Comparison of ENCODE assay signal across 9 cellular contexts in genomic region chr5:131528682-131529081, GRCh38.
A peak's percentile ranks its signal among the peaks of the same experiment; 100 is the strongest.
DNase-seq lines count a peak whose midpoint lies in the region; ATAC-seq, FAIRE-seq and TF ChIP-seq lines count a peak whose summit lies in the region.
"Had no signal": no experiment of that assay in that cellular context is flagged by ENCODE, and none has a peak within 500 bp of the region (broad histone marks: within the 10 kb centered on the region; RNA-seq: fewer than 3 reads in every experiment).

No MANE protein-coding gene starts in this region.

- H3K27me3 ChIP-seq in CD8-positive, alpha-beta memory T cell (ENCODE audit: insufficient read depth, low read length, poor library complexity, severe bottlenecking): no peaks in the 10 kb centered on the region
- no peaks in the 10 kb centered on the region for H3K27me3 ChIP-seq in K562 (ENCODE audit: control insufficient read depth in 2 of 2, insufficient read depth in 2 of 2, low read length in 2 of 2)
- H3K27me3 ChIP-seq in sigmoid colon: no peaks in the 10 kb centered on the region

- no peak overlapping the region for H2AFZ ChIP-seq in K562 (ENCODE audit: low read depth, low read length)

- H3K4me3 Mint-ChIP-seq in CD8-positive, alpha-beta memory T cell: peak overlapping the region in 6 of 7 donors; percentile 15 to 61 (median 28)

- CTCF ChIA-PET in CD8-positive, alpha-beta memory T cell (lab: Charles Lee): interaction anchor here (0.6 to 1.2 kb wide), 2 partner anchors 13 to 532 kb away, joined by 4 read pairs; no protein-coding TSS in a partner anchor
- CTCF ChIA-PET in K562 (lab: Yijun Ruan, JAX; ENCODE audit: low intra/inter-chr PET ratio): no interaction called here

- ATAC-seq in GM19395 (IDR thresholded peaks at IDR 0.05; ENCODE audit: unreplicated experiment): peak; percentile 60
- peak; percentile 66 for ATAC-seq in HG03460 (IDR thresholded peaks at IDR 0.05; ENCODE audit: unreplicated experiment)
- peak; percentile 85 for ATAC-seq in K562
- no peak for ATAC-seq in HG02642 (IDR thresholded peaks at IDR 0.05; ENCODE audit: poor library complexity, unreplicated experiment)
- ATAC-seq: esophagus mucosa had no signal

- no peak for TF ChIP-seq RAD21 in K562 (CRISPR knock-in tag; conservative IDR thresholded peaks at IDR 0.05 in 1 of 2, IDR thresholded peaks at IDR 0.05 in 1 of 2)

- TF ChIP-seq EP300 in K562 (IDR thresholded peaks at IDR 0.05; ENCODE audit: low read length) (peak; percentile 18; the same call in 1 of the 2 replicates), sigmoid colon (IDR thresholded peaks at IDR 0.05) (no peak)

- H3K4me1 Mint-ChIP-seq in CD8-positive, alpha-beta memory T cell: peaks cover 73 to 80% (median 75%) of the 10 kb centered on the region in 3 donors

- peak; percentile 78 for FAIRE-seq in K562 (lab: Jason Lieb, UNC)

- no peak overlapping the region for H3K4me2 ChIP-seq in K562 (ENCODE audit: insufficient read depth, low read length)

- no peaks in the 10 kb centered on the region for H3K9me3 Mint-ChIP-seq in CD8-positive, alpha-beta memory T cell

- H3K4me3 ChIP-seq in CD8-positive, alpha-beta memory T cell (ENCODE audit: low read length): no peak overlapping the region
- H3K4me3 ChIP-seq in K562 (no peak overlapping the region), sigmoid colon (no peak overlapping the region)

- H3K9me1 ChIP-seq in K562 (ENCODE audit: control insufficient read depth, insufficient read depth, low read length): no peaks in the 10 kb centered on the region

- peak overlapping the region in 6 of 8 donors; percentile 3 to 83 (median 34) for H3K27ac Mint-ChIP-seq in CD8-positive, alpha-beta memory T cell

- peaks cover 0 to 14% (median 7%) of the 10 kb centered on the region in 3 donors for H3K36me3 Mint-ChIP-seq in CD8-positive, alpha-beta memory T cell

- TF ChIP-seq POLR2A in K562 (conservative IDR thresholded peaks at IDR 0.05) (no peak), sigmoid colon (IDR thresholded peaks at IDR 0.05) (no peak)

- BruUV-seq in K562 (replicated peaks; lab: Mats Ljungman, UMichigan): no TSS peak

- TF ChIP-seq CTCF in K562 (IDR thresholded peaks at IDR 0.05 in 2 of 3, conservative IDR thresholded peaks at IDR 0.05 in 1 of 3; ENCODE audit: insufficient read depth in 2 of 3, low read depth in 1 of 3, low read length in 3 of 3): no peak
- TF ChIP-seq CTCF in sigmoid colon (IDR thresholded peaks at IDR 0.05): no peak

- H3K9ac ChIP-seq in K562 (ENCODE audit: insufficient read depth in 1 of 2, low read depth in 2 of 2, low read length in 2 of 2): no peak overlapping the region

- POLR2A ChIA-PET in CD8-positive, alpha-beta memory T cell (lab: Charles Lee): interaction anchor here (0.6 to 0.7 kb wide), 3 partner anchors 39 to 492 kb away, joined by 3 to 10 read pairs (median 6); no protein-coding TSS in a partner anchor
- POLR2A ChIA-PET in K562 (lab: Yijun Ruan, JAX): interaction anchor here (0.9 kb wide), 1 partner anchor 14 kb away, joined by 3 read pairs; no protein-coding TSS in a partner anchor

- no peak for DNase-seq in CD8-positive, alpha-beta memory T cell
- peak in 3 of 4 experiments; percentile 10 to 64 (median 42) for DNase-seq in K562 (ENCODE audit: extremely low read depth in 1 of 4, low spot score in 3 of 4)
- DNase-seq in germinal center (ENCODE audit: low spot score): no peak
- DNase-seq in sigmoid colon: no peak
- DNase-seq in NCI-H146 (lab: John Stamatoyannopoulos, UW): no peak

- H3K27me3 Mint-ChIP-seq in CD8-positive, alpha-beta memory T cell: no peaks in the 10 kb centered on the region

- no peaks in the 10 kb centered on the region for H4K20me1 ChIP-seq in K562 (replicated peaks; ENCODE audit: control insufficient read depth, insufficient read depth, low read length)

- peaks cover 86% of the 10 kb centered on the region for H3K4me1 ChIP-seq in CD8-positive, alpha-beta memory T cell (ENCODE audit: insufficient read depth, low read length)
- 0 out of 5 replicates have a peak, but pooled peaks cover 0 to 7% of the 10 kb centered on the region in 2 experiments for H3K4me1 ChIP-seq in K562 (replicated peaks in 1 of 2; ENCODE audit: control insufficient read depth in 2 of 2, insufficient read depth in 2 of 2, low read length in 2 of 2)
- H3K4me1 ChIP-seq in sigmoid colon: peaks cover 0 to 28% (median 24%) of the 10 kb centered on the region in 4 donors

- intact Hi-C loops in K562 (cut with micrococcal nuclease) (no loop called here), sigmoid colon (cut with DNase I) (no loop called here)

- peaks cover 2% of the 10 kb centered on the region; the same call in 2 of the 3 replicates for H3K79me2 ChIP-seq in K562 (ENCODE audit: control insufficient read depth, insufficient read depth, low read length)

- no peak overlapping the region for H3K27ac ChIP-seq in CD8-positive, alpha-beta memory T cell (ENCODE audit: low read depth, low read length)
- H3K27ac ChIP-seq in K562 (ENCODE audit: extremely low read depth, low read depth, low read length) (no peak overlapping the region), sigmoid colon (no peak overlapping the region)

- H3K36me3 ChIP-seq in CD8-positive, alpha-beta memory T cell (ENCODE audit: insufficient read depth, low read length): no peaks in the 10 kb centered on the region
- H3K36me3 ChIP-seq in K562 (ENCODE audit: control insufficient read depth, insufficient read depth, low read length) (peaks cover 4% of the 10 kb centered on the region; the same call in 1 of the 3 replicates), sigmoid colon (no peaks in the 10 kb centered on the region)

- no peaks in the 10 kb centered on the region for H3K9me3 ChIP-seq in CD8-positive, alpha-beta memory T cell (ENCODE audit: low read length)
- H3K9me3 ChIP-seq in K562 (replicated peaks; ENCODE audit: control insufficient read depth, insufficient read depth, low read depth, low read length) (no peaks in the 10 kb centered on the region), sigmoid colon (no peaks in the 10 kb centered on the region)

- in situ Hi-C loops in K562 (cut with MboI): no loop called here

TF ChIP-seq in K562, 482 proteins besides CTCF, POLR2A, EP300 and RAD21 (continues in another document):
- TF ChIP-seq SMAD1 (IDR thresholded peaks at IDR 0.05; ENCODE audit: low read depth, low read length, partially characterized antibody) (no peak), ARID1B (IDR thresholded peaks at IDR 0.05) (peak; percentile 75), KDM1A (IDR thresholded peaks at IDR 0.05) (peak; percentile 97 to 98), TEAD1 (CRISPR knock-in tag; IDR thresholded peaks at IDR 0.05) (no peak), SIX5 (IDR thresholded peaks at IDR 0.05; ENCODE audit: borderline replicate concordance in 1 of 2, insufficient read depth in 1 of 2, low read depth in 1 of 2, low read length in 2 of 2) (no peak), SPI1 (IDR thresholded peaks at IDR 0.05; ENCODE audit: borderline replicate concordance, low read depth, low read length) (peak; percentile 82), POLR2AphosphoS5 (IDR thresholded peaks at IDR 0.05; ENCODE audit: control insufficient read depth, insufficient read depth, low read depth, low read length) (0 out of 2 replicates have a peak, but pooled peaks have one; percentile 33), HMG20A (CRISPR knock-in tag; conservative IDR thresholded peaks at IDR 0.05) (no peak), LARP7 (IDR thresholded peaks at IDR 0.05) (no peak), SMC3 (conservative IDR thresholded peaks at IDR 0.05; ENCODE audit: insufficient read depth, low read depth, low read length) (no peak), ZNF146 (CRISPR knock-in tag; IDR thresholded peaks at IDR 0.05; ENCODE audit: unreplicated experiment) (no peak), ATF6 (CRISPR knock-in tag; IDR thresholded peaks at IDR 0.05) (no peak), CBFA2T2 (conservative IDR thresholded peaks at IDR 0.05) (peak; percentile 73), HNRNPK (IDR thresholded peaks at IDR 0.05; ENCODE audit: low read depth, low read length, poor library complexity, severe bottlenecking) (no peak), SMARCE1 (IDR thresholded peaks at IDR 0.05) (peak; percentile 58; the same call in 1 of the 2 replicates), TAL1 (IDR thresholded peaks at IDR 0.05) (peak; percentile 45), BHLHE40 (IDR thresholded peaks at IDR 0.05; ENCODE audit: low read length) (peak; percentile 56), CREB5 (CRISPR knock-in tag; IDR thresholded peaks at IDR 0.05) (no peak), MTA1 (IDR thresholded peaks at IDR 0.05; ENCODE audit: borderline replicate concordance) (0 out of 2 replicates have a peak, but pooled peaks have one; percentile 14), ILK (tag; IDR thresholded peaks at IDR 0.05; ENCODE audit: borderline replicate concordance, low read depth) (no peak), ZNF140 (CRISPR knock-in tag; IDR thresholded peaks at IDR 0.05) (no peak), TCF7 (IDR thresholded peaks at IDR 0.05; ENCODE audit: borderline replicate concordance) (peak; percentile 95)

Comparison
In these comparisons a context has a peak if more than half of its experiments do, and no peak if none do; other contexts are left out.
1. DNase-seq: peak in K562 (3 of 4); none in CD8-positive, alpha-beta memory T cell (0 of 5), germinal center (single experiment), sigmoid colon (single experiment) and NCI-H146 (single experiment).